24 cellular contexts compared by ENCODE assay signal in genomic region chr1:165874643-165875042, GRCh38.
"Had no signal": no experiment of that assay in that cellular context is flagged by ENCODE, and none has a peak within 500 bp of the region (broad histone marks: within the 10 kb centered on the region; RNA-seq: fewer than 3 reads in every experiment).

No MANE protein-coding gene starts in this region.

- ATAC-seq: gastrocnemius medialis, left ventricle myocardium superior had no signal

- H3K27ac ChIP-seq: gastrocnemius medialis, uterus had no signal

- DNase-seq: activated CD4-positive, alpha-beta T cell treated with anti-CD3 and anti-CD28 coated beads, Interleukin-2, amount 10 ng/mL, durations not matched to agents 7 days and 5 days; activated CD4-positive, CD25-positive, alpha-beta regulatory T cell treated with anti-CD3 and anti-CD28 coated beads, Interleukin-2, amount 50 U/mL, for 72 hours; activated effector memory CD4-positive, alpha-beta T cell treated with anti-CD3 and anti-CD28 coated beads, Interleukin-2, amount 50 U/mL, for 16 hours; activated naive CD4-positive, alpha-beta T cell treated with anti-CD3 and anti-CD28 coated beads, Interleukin-2, amount 10 ng/mL, durations not matched to agents 7 days and 5 days; activated T-cell treated with anti-CD3 and anti-CD28 coated beads for 4 hours; aorta; caudate nucleus; effector memory CD4-positive, alpha-beta T cell; esophagus squamous epithelium; gastrocnemius medialis; hippocampal formation; kidney glomerular epithelial cell; left ventricle myocardium superior; mammary epithelial cell; stimulated activated CD4-positive, alpha-beta T cell treated with anti-CD3 and anti-CD28 coated beads, Interleukin-4, amount 100 ng/mL, for 1 hour; trophoblast cell; uterus had no signal

- H3K27me3 Mint-ChIP-seq: activated CD4-positive, alpha-beta T cell treated with anti-CD3 and anti-CD28 coated beads, Interleukin-2, amount 10 ng/mL, durations not matched to agents 7 days and 5 days; activated CD8-positive, alpha-beta memory T cell treated with anti-CD3 and anti-CD28 coated beads, Interleukin-2, amount 10 ng/mL, durations not matched to agents 7 days and 5 days; natural killer cell treated with Interleukin-12 subunit alpha and Interleukin-12 subunit beta and Interleukin-15 and Interleukin-18, amount 100 ng/mL, for 72 hours had no signal

- H3K4me3 Mint-ChIP-seq: activated CD4-positive, alpha-beta T cell treated with anti-CD3 and anti-CD28 coated beads, Interleukin-2, amount 10 ng/mL, durations not matched to agents 7 days and 5 days; activated CD8-positive, alpha-beta memory T cell treated with anti-CD3 and anti-CD28 coated beads, Interleukin-2, amount 10 ng/mL, durations not matched to agents 7 days and 5 days; activated CD8-positive, alpha-beta T cell treated with anti-CD3 and anti-CD28 coated beads for 36 hours; activated naive CD4-positive, alpha-beta T cell treated with anti-CD3 and anti-CD28 coated beads, Interleukin-2, amount 10 ng/mL, durations not matched to agents 7 days and 5 days; brain; mesothelial cell of epicardium had no signal

- H3K4me1 ChIP-seq: prostate gland, suprapubic skin, uterus had no signal

- H3K4me3 ChIP-seq: esophagus squamous epithelium, gastrocnemius medialis, prostate gland, suprapubic skin, uterus had no signal

- H3K27ac Mint-ChIP-seq: activated CD4-positive, alpha-beta T cell treated with anti-CD3 and anti-CD28 coated beads, Interleukin-2, amount 10 ng/mL, durations not matched to agents 7 days and 5 days; activated CD8-positive, alpha-beta memory T cell treated with anti-CD3 and anti-CD28 coated beads, Interleukin-2, amount 10 ng/mL, durations not matched to agents 7 days and 5 days; activated CD8-positive, alpha-beta T cell treated with anti-CD3 and anti-CD28 coated beads for 36 hours; activated naive CD4-positive, alpha-beta T cell treated with anti-CD3 and anti-CD28 coated beads, Interleukin-2, amount 10 ng/mL, durations not matched to agents 7 days and 5 days; brain; mesothelial cell of epicardium had no signal

- H3K9me3 Mint-ChIP-seq: natural killer cell treated with Interleukin-12 subunit alpha and Interleukin-12 subunit beta and Interleukin-15 and Interleukin-18, amount 100 ng/mL, for 72 hours had no signal

- H3K9me3 ChIP-seq: esophagus squamous epithelium, gastrocnemius medialis, prostate gland, suprapubic skin, uterus had no signal

- H3K27me3 ChIP-seq: esophagus squamous epithelium, gastrocnemius medialis, suprapubic skin, uterus had no signal

- H3K36me3 Mint-ChIP-seq: natural killer cell treated with Interleukin-12 subunit alpha and Interleukin-12 subunit beta and Interleukin-15 and Interleukin-18, amount 100 ng/mL, for 72 hours had no signal

- H3K36me3 ChIP-seq: esophagus squamous epithelium, gastrocnemius medialis, prostate gland, suprapubic skin, uterus had no signal
